ENCODE assay signal across 19 cellular contexts in genomic region chr19:58243351-58243750, GRCh38. TPM values are rescaled to one million over a fixed set of nuclear protein-coding genes. Genes with fewer than 3 reads are reported as not detected.
DNase-seq lines count a peak whose midpoint lies in the region; ATAC-seq, FAIRE-seq and TF ChIP-seq lines count a peak whose summit lies in the region.
"Had no signal": no experiment of that assay in that cellular context is flagged by ENCODE, and none has a peak within 500 bp of the region (broad histone marks: within the 10 kb centered on the region; RNA-seq: fewer than 3 reads in every experiment).

No MANE protein-coding gene starts in this region.

- H3K4me3 ChIP-seq in BLaER1 (peak overlapping the region; percentile 45), HEK293 (ENCODE audit: low read depth, low read length) (no peak overlapping the region), K562 (no peak overlapping the region), skeletal muscle tissue (ENCODE audit: low read length in 3 of 3) (peak overlapping the region in 2 of 3 donors; percentile 20 to 49)
- H3K4me3 ChIP-seq: GM12878, GM23248, HAP-1 had no signal

- in situ Hi-C loops in K562 (cut with MboI): no loop called here

- 70% methylated on average over 6 of the region's 6 CpGs for WGBS in K562 (ENCODE audit: insufficient coverage, low coverage, missing lambda C conversion rate)

- H3K4me2 ChIP-seq in BLaER1 (no peak overlapping the region), K562 (ENCODE audit: insufficient read depth, low read length) (no peak overlapping the region)

- no peak overlapping the region for H2AFZ ChIP-seq in K562 (ENCODE audit: low read depth, low read length)
- H2AFZ ChIP-seq: GM23248 had no signal

- peak; percentile 26; the same call in 1 of the 3 replicates for ATAC-seq in K562
- ATAC-seq in GM18520 (IDR thresholded peaks at IDR 0.05; ENCODE audit: unreplicated experiment): no peak
- ATAC-seq: GM12878 had no signal

- H3K9me3 ChIP-seq in BLaER1: peaks cover 100% of the 10 kb centered on the region
- H3K9me3 ChIP-seq in HEK293 (ENCODE audit: control insufficient read depth, insufficient read depth, low read depth, low read length): peaks cover under 1% of the 10 kb centered on the region; the same call in 1 of the 2 replicates
- H3K9me3 ChIP-seq in K562 (replicated peaks; ENCODE audit: control insufficient read depth, insufficient read depth, low read depth, low read length): peaks cover 11% of the 10 kb centered on the region; the same call in 1 of the 2 replicates
- H3K9me3 ChIP-seq in skeletal muscle tissue (ENCODE audit: control insufficient read depth in 3 of 3, low read length in 3 of 3): peaks cover 28 to 55% (median 44%) of the 10 kb centered on the region in 3 donors
- H3K9me3 ChIP-seq: HAP-1 had no signal

- TF ChIP-seq POLR2A in K562 (conservative IDR thresholded peaks at IDR 0.05): no peak

- H3K27ac ChIP-seq in BLaER1: no peak overlapping the region
- no peak overlapping the region for H3K27ac ChIP-seq in HEK293 (ENCODE audit: extremely low read depth, low read depth, low read length)
- no peak overlapping the region for H3K27ac ChIP-seq in K562 (ENCODE audit: extremely low read depth, low read depth, low read length)
- no peak overlapping the region for H3K27ac ChIP-seq in skeletal muscle tissue (ENCODE audit: low read depth, low read length)
- H3K27ac ChIP-seq: GM23248 had no signal

- TF ChIP-seq RAD21 in K562 (CRISPR knock-in tag; conservative IDR thresholded peaks at IDR 0.05 in 1 of 2, IDR thresholded peaks at IDR 0.05 in 1 of 2): no peak

- H3K79me2 ChIP-seq in K562 (ENCODE audit: control insufficient read depth, insufficient read depth, low read length): no peaks in the 10 kb centered on the region

- H3K9me1 ChIP-seq in K562 (ENCODE audit: control insufficient read depth, insufficient read depth, low read length): no peaks in the 10 kb centered on the region

- H3K36me3 ChIP-seq in BLaER1: peaks cover 100% of the 10 kb centered on the region
- H3K36me3 ChIP-seq in HEK293 (ENCODE audit: control insufficient read depth in 2 of 2, insufficient read depth in 1 of 2, low read length in 2 of 2): peaks cover 92 to 94% of the 10 kb centered on the region in 2 experiments
- peaks cover 75% of the 10 kb centered on the region for H3K36me3 ChIP-seq in K562 (ENCODE audit: control insufficient read depth, insufficient read depth, low read length)
- peaks cover 63 to 68% (median 64%) of the 10 kb centered on the region in 3 donors for H3K36me3 ChIP-seq in skeletal muscle tissue (ENCODE audit: control insufficient read depth in 3 of 3, insufficient read depth in 3 of 3, low read length in 3 of 3)
- H3K36me3 ChIP-seq: HAP-1 had no signal

- POLR2A ChIA-PET in HEK293 (lab: Yijun Ruan, JAX): interaction anchor here (0.6 kb wide), 1 partner anchor 254 kb away, joined by 3 read pairs; no protein-coding TSS in a partner anchor
- POLR2A ChIA-PET in K562 (lab: Yijun Ruan, JAX): no interaction called here

- no peak for FAIRE-seq in K562 (lab: Jason Lieb, UNC)
- FAIRE-seq: GM12878, HTR-8/SVneo had no signal

- no peak for TF ChIP-seq CTCF in HEK293 (tag by site-specific recombination; IDR thresholded peaks at IDR 0.05)
- 0 out of 6 replicates have a peak, but pooled peaks of 1 of the 3 experiments have one; percentile 31 for TF ChIP-seq CTCF in K562 (IDR thresholded peaks at IDR 0.05 in 2 of 3, conservative IDR thresholded peaks at IDR 0.05 in 1 of 3; ENCODE audit: insufficient read depth in 2 of 3, low read depth in 1 of 3, low read length in 3 of 3)

- TF ChIP-seq EP300 in K562 (IDR thresholded peaks at IDR 0.05; ENCODE audit: low read length): no peak

- intact Hi-C loops in K562 (cut with micrococcal nuclease): no loop called here

- no peaks in the 10 kb centered on the region for H3K27me3 ChIP-seq in BLaER1
- no peaks in the 10 kb centered on the region for H3K27me3 ChIP-seq in K562 (ENCODE audit: control insufficient read depth in 2 of 2, insufficient read depth in 2 of 2, low read length in 2 of 2)
- H3K27me3 ChIP-seq in skeletal muscle tissue (ENCODE audit: control insufficient read depth in 3 of 3, insufficient read depth in 3 of 3, low read length in 3 of 3): no peaks in the 10 kb centered on the region

- no peak for DNase-seq in K562 (ENCODE audit: extremely low read depth in 1 of 4, low spot score in 3 of 4)
- no peak for DNase-seq in DMS 273 (lab: John Stamatoyannopoulos, UW; ENCODE audit: unreplicated experiment)
- no peak for DNase-seq in hippocampal formation (lab: John Stamatoyannopoulos, UW)
- DNase-seq in Kasumi-1 (lab: John Stamatoyannopoulos, UW): no peak
- DNase-seq: 8988T; CD4-positive, alpha-beta memory T cell; DMS 273 treated with DMSO at 0.1 percent for 48 hours; DMS53; DND-41; EL; GM23248; KG1 had no signal

- CTCF ChIA-PET in HEK293 (lab: Yijun Ruan, JAX) (no interaction called here), K562 (lab: Yijun Ruan, JAX; ENCODE audit: low intra/inter-chr PET ratio) (no interaction called here)

- H3K4me1 ChIP-seq in BLaER1 (no peaks in the 10 kb centered on the region), HEK293 (ENCODE audit: control insufficient read depth, insufficient read depth, low read length) (no peaks in the 10 kb centered on the region), K562 (replicated peaks in 1 of 2; ENCODE audit: control insufficient read depth in 2 of 2, insufficient read depth in 2 of 2, low read length in 2 of 2) (no peaks in the 10 kb centered on the region), skeletal muscle tissue (ENCODE audit: control insufficient read depth in 3 of 3, insufficient read depth in 3 of 3, low read length in 3 of 3) (no peaks in the 10 kb centered on the region)
- H3K4me1 ChIP-seq: HAP-1 had no signal

- no TSS peak for BruUV-seq in K562 (replicated peaks; lab: Mats Ljungman, UMichigan)

- H4K20me1 ChIP-seq in BLaER1 (no peaks in the 10 kb centered on the region; the same call in 1 of the 2 replicates), K562 (replicated peaks; ENCODE audit: control insufficient read depth, insufficient read depth, low read length) (no peaks in the 10 kb centered on the region)

- H3K9ac ChIP-seq in BLaER1: no peak overlapping the region
- no peak overlapping the region for H3K9ac ChIP-seq in K562 (ENCODE audit: insufficient read depth in 1 of 2, low read depth in 2 of 2, low read length in 2 of 2)
- no peak overlapping the region for H3K9ac ChIP-seq in skeletal muscle tissue (ENCODE audit: low read depth in 1 of 3, low read length in 3 of 3)
- H3K9ac ChIP-seq: GM23248 had no signal

TF ChIP-seq in HEK293, 187 proteins besides CTCF, POLR2A, EP300 and RAD21:
- TF ChIP-seq HOXD13 (CRISPR knock-in tag; IDR thresholded peaks at IDR 0.05; ENCODE audit: borderline replicate concordance): 0 out of 2 replicates have a peak, but pooled peaks have one; percentile 3
- no peak for TF ChIP-seq BCL11A (tag by site-specific recombination; IDR thresholded peaks at IDR 0.05; ENCODE audit: low read depth)

TF ChIP-seq in K562, 482 proteins besides CTCF, POLR2A, EP300 and RAD21 (continues in another document):
- TF ChIP-seq ZBTB1 (CRISPR knock-in tag; IDR thresholded peaks at IDR 0.05; ENCODE audit: borderline replicate concordance, low read depth): no peak

RNA-seq across cellular contexts. Expression of gene ZNF544, which starts 14.6 kb away (rescaled TPM):
- 180 and 209 TPM in 2 replicates for total RNA-seq in K562 (2011; cell fraction: chromatin; rRNA removed; ENCODE audit: low replicate concordance)
- 126 and 168 TPM in 2 replicates for total RNA-seq in K562 (2011; cell fraction: nucleolus; rRNA removed)
- total RNA-seq in K562 (2011; cell fraction: nucleoplasm; rRNA removed): 185 and 198 TPM in 2 replicates
- total RNA-seq in K562 (2014; rRNA removed) (59.0 and 64.1 TPM in 2 replicates), K562 (2014; rRNA removed; fragmentation: Illumina TruSeq; extraction: Trizol) (51.3 and 53.5 TPM in 2 replicates), K562 (2015; rRNA removed; fragmentation: Illumina TruSeq; extraction: Trizol) (37.8 and 39.4 TPM in 2 replicates), K562 (2021) (37.5 and 43.6 TPM in 2 replicates), skeletal muscle tissue (26.1 TPM)
- polyA plus RNA-seq in K562 (2011; rRNA removed) (45.6 and 53.5 TPM in 2 replicates), K562 (2014; fragmentation: Illumina TruSeq; extraction: Trizol) (32.3 and 39.3 TPM in 2 replicates), K562 (2014; fragmentation: Nextera tagmentation; extraction: Ambion mirVana) (10 to 100 TPM; 23.6 to 28.6 TPM), K562 (2014; rRNA removed) (41.4 and 53.8 TPM in 2 replicates)
- polyA plus RNA-seq in K562 (2011; cell fraction: cytosol; rRNA removed): 58.4 and 62.6 TPM in 2 replicates
- 46.0 and 65.8 TPM in 2 replicates for polyA plus RNA-seq in K562 (2011; cell fraction: nucleus; rRNA removed)
- 35.3 and 39.5 TPM in 2 replicates for polyA plus RNA-seq in K562 (2012)
- 51.3 and 61.6 TPM in 2 replicates for polyA minus RNA-seq in K562 (2011; rRNA and poly(A)+ RNA removed)
- polyA minus RNA-seq in K562 (2011; cell fraction: cytosol; rRNA and poly(A)+ RNA removed): 20.8 and 23.3 TPM in 2 replicates
- polyA minus RNA-seq in K562 (2011; cell fraction: nucleus; rRNA and poly(A)+ RNA removed): 45.1 and 54.5 TPM in 2 replicates

RNA-seq across cellular contexts. Expression of gene ZNF8, which starts 35.4 kb away (rescaled TPM):
- 22.6 and 25.3 TPM in 2 replicates for total RNA-seq in K562 (2011; cell fraction: chromatin; rRNA removed; ENCODE audit: low replicate concordance)
- 15.4 and 17.0 TPM in 2 replicates for total RNA-seq in K562 (2011; cell fraction: nucleolus; rRNA removed)
- 21.6 and 29.5 TPM in 2 replicates for total RNA-seq in K562 (2011; cell fraction: nucleoplasm; rRNA removed)
- total RNA-seq in K562 (2014; rRNA removed) (5.4 and 6.4 TPM in 2 replicates), K562 (2014; rRNA removed; fragmentation: Illumina TruSeq; extraction: Trizol) (5.4 and 5.6 TPM in 2 replicates), K562 (2015; rRNA removed; fragmentation: Illumina TruSeq; extraction: Trizol) (5.6 and 5.8 TPM in 2 replicates), K562 (2021) (7.0 and 7.7 TPM in 2 replicates), skeletal muscle tissue (6.3 TPM)
- polyA plus RNA-seq in K562 (2011; rRNA removed) (4.7 and 6.4 TPM in 2 replicates), K562 (2014; fragmentation: Illumina TruSeq; extraction: Trizol) (3.1 and 3.2 TPM in 2 replicates), K562 (2014; fragmentation: Nextera tagmentation; extraction: Ambion mirVana) (1 to 10 TPM in 1 of 2 experiments, under 1 TPM in 1; 0.71 to 1.0 TPM), K562 (2014; rRNA removed) (3.7 and 3.8 TPM in 2 replicates)
- 4.2 and 6.3 TPM in 2 replicates for polyA plus RNA-seq in K562 (2011; cell fraction: cytosol; rRNA removed)
- polyA plus RNA-seq in K562 (2011; cell fraction: nucleus; rRNA removed): 12.4 and 13.1 TPM in 2 replicates
- polyA plus RNA-seq in K562 (2012): 1.3 and 1.5 TPM in 2 replicates
- 10.6 and 11.6 TPM in 2 replicates for polyA minus RNA-seq in K562 (2011; rRNA and poly(A)+ RNA removed)
- polyA minus RNA-seq in K562 (2011; cell fraction: cytosol; rRNA and poly(A)+ RNA removed): 7.4 and 9.4 TPM in 2 replicates
- polyA minus RNA-seq in K562 (2011; cell fraction: nucleus; rRNA and poly(A)+ RNA removed): 3.9 and 6.4 TPM in 2 replicates

Comparison
In these comparisons a context has a peak if more than half of its experiments do, and no peak if none do; other contexts are left out.
1. H3K4me3 ChIP-seq: peak in BLaER1 (single experiment) and skeletal muscle tissue (2 of 3); none in HEK293 (single experiment) and K562 (single experiment).